27 cellular contexts compared by ENCODE assay signal in the genomic region with DNA sequence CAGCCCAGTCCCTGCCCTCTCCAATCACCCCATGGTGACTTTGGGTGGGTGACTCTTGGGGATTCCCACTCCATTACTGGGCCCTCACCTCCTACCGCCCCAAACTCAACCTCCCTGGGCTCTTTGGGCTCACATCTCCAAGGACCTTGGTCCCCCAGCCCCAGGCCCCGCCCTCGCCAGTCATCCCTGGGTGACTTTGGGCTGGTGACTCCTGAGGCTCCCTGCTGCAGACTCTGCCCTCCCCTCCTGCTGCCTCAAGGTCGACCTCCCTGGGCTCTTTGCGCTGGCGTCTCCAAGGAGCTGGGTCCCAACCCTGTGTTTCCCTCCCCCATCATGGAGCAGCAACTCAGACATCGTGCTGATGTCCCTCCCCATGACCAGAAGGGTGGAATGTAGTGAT.
"Had no signal": no experiment of that assay in that cellular context is flagged by ENCODE, and none has a peak within 500 bp of the region (broad histone marks: within the 10 kb centered on the region; RNA-seq: fewer than 3 reads in every experiment).

No MANE protein-coding gene starts in this region.

- H3K4me3 ChIP-seq: pancreas, psoas muscle, right lobe of liver, sigmoid colon, suprapubic skin, testis, tibial artery, transverse colon, upper lobe of right lung, uterus had no signal

- DNase-seq: naive B cell; naive thymus-derived CD8-positive, alpha-beta T cell; occipital lobe; pancreas; psoas muscle; right cardiac atrium; right lobe of liver; sigmoid colon; stimulated activated CD4-positive, alpha-beta T cell treated with anti-CD3 and anti-CD28 coated beads, Interleukin-4, amount 100 ng/mL, for 1 hour; stimulated activated CD4-positive, alpha-beta T cell treated with anti-CD3 and anti-CD28 coated beads, Interleukin-4, amount 100 ng/mL, for 4 hours; stimulated activated naive CD4-positive, alpha-beta T cell; stimulated activated naive CD8-positive, alpha-beta T cell treated with anti-CD3 and anti-CD28 coated beads, Interleukin-15, amount 100 ng/mL, for 72 hours; substantia nigra; testis; tibial artery; transverse colon; upper lobe of right lung; uterus had no signal

- H3K27ac ChIP-seq: pancreas, psoas muscle, right lobe of liver, sigmoid colon, suprapubic skin, testis, tibial artery, transverse colon, upper lobe of right lung, uterus had no signal

- ATAC-seq: naive thymus-derived CD8-positive, alpha-beta T cell; natural killer cell treated with Interleukin-12 subunit alpha and Interleukin-12 subunit beta and Interleukin-15 and Interleukin-18, amount 100 ng/mL, for 72 hours; pancreas; psoas muscle; right cardiac atrium; right lobe of liver; stimulated activated memory B cell treated with anti-CD40 and anti-IgM and Interleukin-4, amounts not matched to agents 10 μg/mL and 1 μg/mL and 100 μg/mL, for 72 hours; stimulated activated naive CD8-positive, alpha-beta T cell treated with anti-CD3 and anti-CD28 coated beads, Interleukin-15, amount 100 ng/mL, for 72 hours; stimulated activated naive CD8-positive, alpha-beta T cell treated with anti-CD3 and anti-CD28 coated beads, Interleukin-15, Interleukin-2, amounts not matched to agents 100 U/mL and 50 U/mL, for 24 hours; upper lobe of right lung had no signal

- H3K27ac Mint-ChIP-seq: natural killer cell treated with Interleukin-12 subunit alpha and Interleukin-12 subunit beta and Interleukin-15 and Interleukin-18, amount 100 ng/mL, for 72 hours; nephron progenitor cell; progenitor cell of endocrine pancreas; stimulated activated memory B cell treated with anti-CD40 and anti-IgM and Interleukin-4, amounts not matched to agents 10 μg/mL and 1 μg/mL and 100 μg/mL, for 72 hours; stimulated activated naive CD8-positive, alpha-beta T cell treated with anti-CD3 and anti-CD28 coated beads, Interleukin-15, amount 100 ng/mL, for 72 hours; type B pancreatic cell had no signal

- H3K27me3 ChIP-seq: pancreas, right lobe of liver, testis, upper lobe of right lung, uterus had no signal

- FAIRE-seq: pancreas, small intestine had no signal

- H3K36me3 ChIP-seq: pancreas, right lobe of liver, sigmoid colon, suprapubic skin, tibial artery, transverse colon, upper lobe of right lung, uterus had no signal

- H3K4me3 Mint-ChIP-seq: naive B cell; naive thymus-derived CD8-positive, alpha-beta T cell; natural killer cell treated with Interleukin-12 subunit alpha and Interleukin-12 subunit beta and Interleukin-15 and Interleukin-18, amount 100 ng/mL, for 72 hours; nephron progenitor cell; neural crest cell; stimulated activated memory B cell treated with anti-CD40 and anti-IgM and Interleukin-4, amounts not matched to agents 10 μg/mL and 1 μg/mL and 100 μg/mL, for 72 hours; stimulated activated naive CD8-positive, alpha-beta T cell treated with anti-CD3 and anti-CD28 coated beads, Interleukin-15, amount 100 ng/mL, for 72 hours; type B pancreatic cell had no signal

- H3K4me1 Mint-ChIP-seq: naive B cell; naive thymus-derived CD8-positive, alpha-beta T cell; neural crest cell; stimulated activated memory B cell treated with anti-CD40 and anti-IgM and Interleukin-4, amounts not matched to agents 10 μg/mL and 1 μg/mL and 100 μg/mL, for 72 hours; stimulated activated naive CD8-positive, alpha-beta T cell treated with anti-CD3 and anti-CD28 coated beads, Interleukin-15, amount 100 ng/mL, for 72 hours had no signal

- H3K9me3 ChIP-seq: pancreas, psoas muscle, right lobe of liver, sigmoid colon, suprapubic skin, testis, tibial artery, transverse colon, upper lobe of right lung, uterus had no signal

- H3K4me1 ChIP-seq: pancreas, psoas muscle, right lobe of liver, suprapubic skin, testis, tibial artery, transverse colon, upper lobe of right lung, uterus had no signal

- H3K36me3 Mint-ChIP-seq: naive B cell; naive thymus-derived CD8-positive, alpha-beta T cell; natural killer cell treated with Interleukin-12 subunit alpha and Interleukin-12 subunit beta and Interleukin-15 and Interleukin-18, amount 100 ng/mL, for 72 hours; stimulated activated memory B cell treated with anti-CD40 and anti-IgM and Interleukin-4, amounts not matched to agents 10 μg/mL and 1 μg/mL and 100 μg/mL, for 72 hours; type B pancreatic cell had no signal

- H3K9me3 Mint-ChIP-seq: naive thymus-derived CD8-positive, alpha-beta T cell; natural killer cell treated with Interleukin-12 subunit alpha and Interleukin-12 subunit beta and Interleukin-15 and Interleukin-18, amount 100 ng/mL, for 72 hours; nephron progenitor cell; neural crest cell; stimulated activated memory B cell treated with anti-CD40 and anti-IgM and Interleukin-4, amounts not matched to agents 10 μg/mL and 1 μg/mL and 100 μg/mL, for 72 hours; stimulated activated naive CD8-positive, alpha-beta T cell treated with anti-CD3 and anti-CD28 coated beads, Interleukin-15, amount 100 ng/mL, for 72 hours; type B pancreatic cell had no signal
